1 cellular context compared by ENCODE assay signal in the genomic region with DNA sequence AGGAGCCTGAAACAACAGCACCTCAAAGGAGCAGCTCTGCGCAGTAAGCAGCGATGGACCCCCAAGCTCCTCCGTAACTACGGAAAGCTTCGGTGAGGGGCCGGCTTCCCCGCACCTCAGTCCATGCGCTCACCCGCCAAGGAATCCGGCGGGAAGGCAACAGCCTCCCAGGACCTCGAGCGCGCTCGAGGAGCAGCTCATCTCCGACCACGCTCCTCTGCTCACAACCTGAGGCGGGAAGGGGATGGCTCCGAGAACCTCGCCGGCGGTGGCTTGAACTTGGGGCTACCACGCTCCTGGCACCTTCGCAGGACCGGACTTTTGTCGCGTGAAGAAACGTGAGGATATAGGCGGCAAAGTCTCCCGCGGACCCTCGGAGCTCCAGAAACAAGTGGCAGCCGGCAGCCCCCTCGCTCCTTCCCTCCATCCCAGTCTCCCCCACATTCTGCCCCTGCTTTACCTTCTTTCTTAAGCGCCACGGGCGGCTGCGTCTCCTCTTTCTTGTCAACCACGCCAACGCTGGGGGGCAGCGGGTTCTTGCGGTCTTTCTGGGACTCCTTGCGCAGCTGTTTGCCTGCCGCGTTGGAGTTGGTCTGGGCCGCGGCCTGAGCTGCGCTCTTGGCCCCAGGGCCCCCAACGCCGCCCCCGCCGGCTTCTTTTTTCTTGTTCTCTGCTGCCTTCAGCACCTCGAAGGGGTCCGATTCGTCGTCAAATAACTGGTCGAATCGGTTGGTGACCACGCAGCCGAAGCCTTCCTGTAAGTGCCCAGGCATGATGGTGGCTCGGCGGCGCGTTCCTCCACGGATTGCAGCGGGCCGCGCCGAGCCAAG.
TF ChIP-seq lines count a peak whose summit lies in the region.

No MANE protein-coding gene starts in this region.

TF ChIP-seq in HCT116, 20 proteins besides CTCF, POLR2A, EP300 and RAD21 (continued from another document):
- TF ChIP-seq TCF7L2 (IDR thresholded peaks at IDR 0.05; ENCODE audit: borderline replicate concordance, extremely low read depth, insufficient read depth, insufficient read length) (no peak), YY1 (IDR thresholded peaks at IDR 0.05; ENCODE audit: extremely low read depth, insufficient replicate concordance, low read depth, low read length) (no peak), FOSL1 (IDR thresholded peaks at IDR 0.05; ENCODE audit: low read depth) (no peak), SRF (IDR thresholded peaks at IDR 0.05; ENCODE audit: low read depth) (no peak), CBX3 (IDR thresholded peaks at IDR 0.05; ENCODE audit: low read depth) (no peak), ZNF274 (IDR thresholded peaks at IDR 0.05; ENCODE audit: low read depth, low read length) (no peak), SIN3A (IDR thresholded peaks at IDR 0.05; ENCODE audit: low read depth) (no peak), POLR2AphosphoS5 (IDR thresholded peaks at IDR 0.05; ENCODE audit: low read depth, low read length) (no peak; the same call in 1 of the 2 replicates), EZH2phosphoT487 (IDR thresholded peaks at IDR 0.05; ENCODE audit: borderline replicate concordance) (no peak)
- TF ChIP-seq, protein P1, sequence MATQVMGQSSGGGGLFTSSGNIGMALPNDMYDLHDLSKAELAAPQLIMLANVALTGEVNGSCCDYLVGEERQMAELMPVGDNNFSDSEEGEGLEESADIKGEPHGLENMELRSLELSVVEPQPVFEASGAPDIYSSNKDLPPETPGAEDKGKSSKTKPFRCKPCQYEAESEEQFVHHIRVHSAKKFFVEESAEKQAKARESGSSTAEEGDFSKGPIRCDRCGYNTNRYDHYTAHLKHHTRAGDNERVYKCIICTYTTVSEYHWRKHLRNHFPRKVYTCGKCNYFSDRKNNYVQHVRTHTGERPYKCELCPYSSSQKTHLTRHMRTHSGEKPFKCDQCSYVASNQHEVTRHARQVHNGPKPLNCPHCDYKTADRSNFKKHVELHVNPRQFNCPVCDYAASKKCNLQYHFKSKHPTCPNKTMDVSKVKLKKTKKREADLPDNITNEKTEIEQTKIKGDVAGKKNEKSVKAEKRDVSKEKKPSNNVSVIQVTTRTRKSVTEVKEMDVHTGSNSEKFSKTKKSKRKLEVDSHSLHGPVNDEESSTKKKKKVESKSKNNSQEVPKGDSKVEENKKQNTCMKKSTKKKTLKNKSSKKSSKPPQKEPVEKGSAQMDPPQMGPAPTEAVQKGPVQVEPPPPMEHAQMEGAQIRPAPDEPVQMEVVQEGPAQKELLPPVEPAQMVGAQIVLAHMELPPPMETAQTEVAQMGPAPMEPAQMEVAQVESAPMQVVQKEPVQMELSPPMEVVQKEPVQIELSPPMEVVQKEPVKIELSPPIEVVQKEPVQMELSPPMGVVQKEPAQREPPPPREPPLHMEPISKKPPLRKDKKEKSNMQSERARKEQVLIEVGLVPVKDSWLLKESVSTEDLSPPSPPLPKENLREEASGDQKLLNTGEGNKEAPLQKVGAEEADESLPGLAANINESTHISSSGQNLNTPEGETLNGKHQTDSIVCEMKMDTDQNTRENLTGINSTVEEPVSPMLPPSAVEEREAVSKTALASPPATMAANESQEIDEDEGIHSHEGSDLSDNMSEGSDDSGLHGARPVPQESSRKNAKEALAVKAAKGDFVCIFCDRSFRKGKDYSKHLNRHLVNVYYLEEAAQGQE (IDR thresholded peaks at IDR 0.05; ENCODE audit: low read depth): no peak
